In genomic region chr1:44361478-44361877, GRCh38 we compare ENCODE assay signal across 10 cellular contexts. TPM values are rescaled to one million over a fixed set of nuclear protein-coding genes. Genes with fewer than 3 reads are reported as not detected.
DNase-seq lines count a peak whose midpoint lies in the region; ATAC-seq and TF ChIP-seq lines count a peak whose summit lies in the region.
"Had no signal": no experiment of that assay in that cellular context is flagged by ENCODE, and none has a peak within 500 bp of the region (broad histone marks: within the 10 kb centered on the region; RNA-seq: fewer than 3 reads in every experiment).

No MANE protein-coding gene starts in this region.

- peaks cover 4% of the 10 kb centered on the region; the same call in 1 of the 2 replicates for H3K9me3 ChIP-seq in SJCRH30 (replicated peaks)
- H3K9me3 ChIP-seq: SJSA1 had no signal

- no peak overlapping the region for H3K27ac ChIP-seq in SJCRH30
- H3K27ac ChIP-seq: SJSA1 had no signal

- ATAC-seq in left lobe of liver = peak; percentile 48
- ATAC-seq: GM12878 had no signal

- CTCF ChIA-PET in BJ (lab: Yijun Ruan, JAX) = no interaction called here

- H3K4me1 ChIP-seq in SJCRH30 = no peaks in the 10 kb centered on the region
- H3K4me1 ChIP-seq: SJSA1 had no signal

- DNase-seq in BJ (ENCODE audit: low read depth) = no peak
- peak; percentile 18 for DNase-seq in HuH-7.5 (ENCODE audit: low spot score)
- peak; percentile 8 for DNase-seq in cerebellar cortex (ENCODE audit: low spot score)
- no peak for DNase-seq in left lobe of liver (ENCODE audit: low spot score)
- no peak for DNase-seq in stimulated activated CD4-positive, alpha-beta T cell treated with anti-CD3 and anti-CD28 coated beads, Interleukin-4, amount 100 ng/mL, for 4 hours
- DNase-seq in SJCRH30 = no peak
- no peak for DNase-seq in NOMO-1 treated with DMSO at 0.1 percent for 48 hours (lab: John Stamatoyannopoulos, UW; ENCODE audit: unreplicated experiment)
- no peak for DNase-seq in activated CD4-positive, alpha-beta T cell treated with anti-CD3 and anti-CD28 coated beads for 4 hours

- 0 out of 2 replicates have a peak, but pooled peaks have one; percentile 23 for TF ChIP-seq CTCF in BJ (IDR thresholded peaks at IDR 0.05; ENCODE audit: insufficient read depth, low read depth, low read length)

- no peaks in the 10 kb centered on the region for H3K36me3 ChIP-seq in BJ (ENCODE audit: control insufficient read depth, insufficient read depth, low read length)
- no peaks in the 10 kb centered on the region for H3K36me3 ChIP-seq in SJCRH30
- H3K36me3 ChIP-seq: SJSA1 had no signal

- H3K4me3 ChIP-seq in BJ (ENCODE audit: low read depth, low read length) = no peak overlapping the region
- no peak overlapping the region for H3K4me3 ChIP-seq in SJCRH30
- H3K4me3 ChIP-seq: GM12878, SJSA1 had no signal

- H3K27me3 ChIP-seq in BJ (ENCODE audit: control insufficient read depth, insufficient read depth, low read length) (peaks cover 3% of the 10 kb centered on the region; the same call in 1 of the 2 replicates), SJCRH30 (peaks cover 13% of the 10 kb centered on the region)
- H3K27me3 ChIP-seq: SJSA1 had no signal

- POLR2A ChIA-PET in BJ (lab: Charles Lee) = no interaction called here

RNA-seq across cellular contexts. Expression of gene ERI3, which starts 6.4 kb away (rescaled TPM):
- polyA plus RNA-seq in BJ (2011; rRNA removed) = 55.6 and 75.4 TPM in 2 replicates
- polyA minus RNA-seq in BJ (2011; rRNA and poly(A)+ RNA removed) = 49.5 and 82.3 TPM in 2 replicates
- total RNA-seq in left lobe of liver = 22.4 TPM
- 64.8 TPM in 2 replicates for total RNA-seq in SJCRH30 (2014; rRNA removed; shearing (Covaris generic))

RNA-seq across cellular contexts. Expression of gene RNF220, which starts 43.6 kb away (rescaled TPM):
- 49.8 and 65.4 TPM in 2 replicates for polyA plus RNA-seq in BJ (2011; rRNA removed)
- polyA minus RNA-seq in BJ (2011; rRNA and poly(A)+ RNA removed) = 16.6 and 24.9 TPM in 2 replicates
- total RNA-seq in left lobe of liver = 21.5 TPM
- total RNA-seq in SJCRH30 (2014; rRNA removed; shearing (Covaris generic)) = 89.4 and 94.9 TPM in 2 replicates

Comparison
In these comparisons a context has a peak if more than half of its experiments do, and no peak if none do; other contexts are left out.
1. DNase-seq: peak in HuH-7.5 (single experiment) and cerebellar cortex (single experiment); none in BJ (single experiment), left lobe of liver (single experiment), stimulated activated CD4-positive, alpha-beta T cell treated with anti-CD3 and anti-CD28 coated beads, Interleukin-4, amount 100 ng/mL, for 4 hours (0 of 2), SJCRH30 (0 of 2), NOMO-1 treated with DMSO at 0.1 percent for 48 hours (single experiment) and activated CD4-positive, alpha-beta T cell treated with anti-CD3 and anti-CD28 coated beads for 4 hours (0 of 2).